In the genomic region with DNA sequence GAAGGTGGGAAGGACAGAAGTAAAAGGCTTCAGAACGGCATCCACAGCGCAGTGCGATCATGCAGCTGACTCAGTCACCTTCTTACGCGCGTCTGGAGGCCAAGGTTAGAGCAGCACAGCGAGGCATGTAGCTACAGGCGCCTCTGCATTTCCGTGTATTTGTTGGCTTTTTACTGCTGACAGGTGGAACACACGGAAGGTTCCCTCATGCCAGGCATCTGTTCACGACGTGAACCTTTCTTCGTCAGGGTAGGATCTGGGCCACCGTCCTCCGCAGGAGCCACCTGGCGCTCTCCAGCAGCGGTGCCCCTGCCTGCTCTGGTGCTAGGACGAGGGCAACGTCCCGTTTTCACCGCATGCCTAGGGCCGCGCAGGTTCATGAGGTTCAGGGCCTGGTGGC, we compare ENCODE assay signal across 4 cellular contexts.
TF ChIP-seq lines count a peak whose summit lies in the region.

No MANE protein-coding gene starts in this region.

TF ChIP-seq in SK-N-SH, 30 proteins besides CTCF, POLR2A, EP300 and RAD21:
- TF ChIP-seq EZH2phosphoT487 (IDR thresholded peaks at IDR 0.05; ENCODE audit: borderline replicate concordance, low read depth) = no peak

TF ChIP-seq in SK-N-SH treated with all-trans-retinoic acid at 6 μM for 48 hours, 23 proteins besides CTCF, POLR2A, EP300 and RAD21:
- no peak for TF ChIP-seq ZC3H10 (CRISPR knock-in tag; IDR thresholded peaks at IDR 0.05)
- no peak for TF ChIP-seq ISL1 (CRISPR knock-in tag; IDR thresholded peaks at IDR 0.05)
- no peak for TF ChIP-seq TCF4 (CRISPR knock-in tag; IDR thresholded peaks at IDR 0.05; ENCODE audit: borderline replicate concordance)
TF ChIP-seq in SK-N-SH treated with all-trans-retinoic acid at 6 μM for 48 hours: peak in this region for 0.

TF ChIP-seq in HepG2, 621 proteins besides CTCF, POLR2A, EP300 and RAD21:
- no peak for TF ChIP-seq ZNF776 (CRISPR knock-in tag; IDR thresholded peaks at IDR 0.05)
- no peak for TF ChIP-seq JDP2 (CRISPR knock-in tag; IDR thresholded peaks at IDR 0.05; ENCODE audit: borderline replicate concordance)
- no peak for TF ChIP-seq RBFOX2 (IDR thresholded peaks at IDR 0.05; ENCODE audit: low read depth, low read length)
- no peak for TF ChIP-seq MIER2 (CRISPR knock-in tag; IDR thresholded peaks at IDR 0.05)
- no peak for TF ChIP-seq ZNF781 (CRISPR knock-in tag; IDR thresholded peaks at IDR 0.05; ENCODE audit: borderline replicate concordance, not compliant biosample characterization)
- TF ChIP-seq ZBTB7A (CRISPR knock-in tag; IDR thresholded peaks at IDR 0.05) = no peak
- no peak for TF ChIP-seq ZFP90 (CRISPR knock-in tag; IDR thresholded peaks at IDR 0.05; ENCODE audit: borderline replicate concordance)
- TF ChIP-seq, protein P1, sequence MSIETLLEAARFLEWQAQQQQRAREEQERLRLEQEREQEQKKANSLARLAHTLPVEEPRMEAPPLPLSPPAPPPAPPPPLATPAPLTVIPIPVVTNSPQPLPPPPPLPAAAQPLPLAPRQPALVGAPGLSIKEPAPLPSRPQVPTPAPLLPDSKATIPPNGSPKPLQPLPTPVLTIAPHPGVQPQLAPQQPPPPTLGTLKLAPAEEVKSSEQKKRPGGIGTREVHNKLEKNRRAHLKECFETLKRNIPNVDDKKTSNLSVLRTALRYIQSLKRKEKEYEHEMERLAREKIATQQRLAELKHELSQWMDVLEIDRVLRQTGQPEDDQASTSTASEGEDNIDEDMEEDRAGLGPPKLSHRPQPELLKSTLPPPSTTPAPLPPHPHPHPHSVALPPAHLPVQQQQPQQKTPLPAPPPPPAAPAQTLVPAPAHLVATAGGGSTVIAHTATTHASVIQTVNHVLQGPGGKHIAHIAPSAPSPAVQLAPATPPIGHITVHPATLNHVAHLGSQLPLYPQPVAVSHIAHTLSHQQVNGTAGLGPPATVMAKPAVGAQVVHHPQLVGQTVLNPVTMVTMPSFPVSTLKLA (IDR thresholded peaks at IDR 0.05) = no peak
- no peak for TF ChIP-seq ZNF703 (CRISPR knock-in tag; IDR thresholded peaks at IDR 0.05; ENCODE audit: borderline replicate concordance)
- TF ChIP-seq, protein P2, sequence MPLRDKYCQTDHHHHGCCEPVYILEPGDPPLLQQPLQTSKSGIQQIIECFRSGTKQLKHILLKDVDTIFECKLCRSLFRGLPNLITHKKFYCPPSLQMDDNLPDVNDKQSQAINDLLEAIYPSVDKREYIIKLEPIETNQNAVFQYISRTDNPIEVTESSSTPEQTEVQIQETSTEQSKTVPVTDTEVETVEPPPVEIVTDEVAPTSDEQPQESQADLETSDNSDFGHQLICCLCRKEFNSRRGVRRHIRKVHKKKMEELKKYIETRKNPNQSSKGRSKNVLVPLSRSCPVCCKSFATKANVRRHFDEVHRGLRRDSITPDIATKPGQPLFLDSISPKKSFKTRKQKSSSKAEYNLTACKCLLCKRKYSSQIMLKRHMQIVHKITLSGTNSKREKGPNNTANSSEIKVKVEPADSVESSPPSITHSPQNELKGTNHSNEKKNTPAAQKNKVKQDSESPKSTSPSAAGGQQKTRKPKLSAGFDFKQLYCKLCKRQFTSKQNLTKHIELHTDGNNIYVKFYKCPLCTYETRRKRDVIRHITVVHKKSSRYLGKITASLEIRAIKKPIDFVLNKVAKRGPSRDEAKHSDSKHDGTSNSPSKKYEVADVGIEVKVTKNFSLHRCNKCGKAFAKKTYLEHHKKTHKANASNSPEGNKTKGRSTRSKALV (CRISPR knock-in tag; IDR thresholded peaks at IDR 0.05) = no peak

TF ChIP-seq in HEK293T, 16 proteins besides CTCF, POLR2A, EP300 and RAD21:
- TF ChIP-seq NFRKB (IDR thresholded peaks at IDR 0.05) (no peak), SUZ12 (IDR thresholded peaks at IDR 0.05) (no peak), TARDBP (IDR thresholded peaks at IDR 0.05) (no peak), L3MBTL2 (conservative IDR thresholded peaks at IDR 0.05) (no peak), SP1 (IDR thresholded peaks at IDR 0.05) (no peak), ZNF384 (IDR thresholded peaks at IDR 0.05) (no peak), FOXA1 (IDR thresholded peaks at IDR 0.05) (no peak), ARNT (IDR thresholded peaks at IDR 0.05) (no peak), LEF1 (IDR thresholded peaks at IDR 0.05; ENCODE audit: borderline replicate concordance) (no peak), BHLHE40 (IDR thresholded peaks at IDR 0.05; ENCODE audit: borderline replicate concordance) (no peak), HDGF (IDR thresholded peaks at IDR 0.05; ENCODE audit: borderline replicate concordance) (no peak), FOXK2 (IDR thresholded peaks at IDR 0.05) (no peak)
- TF ChIP-seq, protein P3, sequence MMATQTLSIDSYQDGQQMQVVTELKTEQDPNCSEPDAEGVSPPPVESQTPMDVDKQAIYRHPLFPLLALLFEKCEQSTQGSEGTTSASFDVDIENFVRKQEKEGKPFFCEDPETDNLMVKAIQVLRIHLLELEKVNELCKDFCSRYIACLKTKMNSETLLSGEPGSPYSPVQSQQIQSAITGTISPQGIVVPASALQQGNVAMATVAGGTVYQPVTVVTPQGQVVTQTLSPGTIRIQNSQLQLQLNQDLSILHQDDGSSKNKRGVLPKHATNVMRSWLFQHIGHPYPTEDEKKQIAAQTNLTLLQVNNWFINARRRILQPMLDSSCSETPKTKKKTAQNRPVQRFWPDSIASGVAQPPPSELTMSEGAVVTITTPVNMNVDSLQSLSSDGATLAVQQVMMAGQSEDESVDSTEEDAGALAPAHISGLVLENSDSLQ (IDR thresholded peaks at IDR 0.05) = no peak
